ENCODE assay signal across 17 cellular contexts in genomic region chr10:31728698-31729224, GRCh38.
DNase-seq lines count a peak whose midpoint lies in the region; ATAC-seq and TF ChIP-seq lines count a peak whose summit lies in the region.
"Had no signal": no experiment of that assay in that cellular context is flagged by ENCODE, and none has a peak within 500 bp of the region (broad histone marks: within the 10 kb centered on the region; RNA-seq: fewer than 3 reads in every experiment).

No MANE protein-coding gene starts in this region.

- H3K4me1 Mint-ChIP-seq in neural crest cell = peaks cover 20% of the 10 kb centered on the region

- ATAC-seq in activated CD4-positive, CD25-positive, alpha-beta regulatory T cell treated with anti-CD3 and anti-CD28 coated beads, Interleukin-2, amount 50 U/mL, for 24 hours = no peak

- H3K27me3 ChIP-seq in HUES48 (ENCODE audit: control insufficient read depth, insufficient read depth, low read length) (no peaks in the 10 kb centered on the region), tibial nerve (no peaks in the 10 kb centered on the region)

- no peak for TF ChIP-seq EP300 in tibial nerve (IDR thresholded peaks at IDR 0.05)

- H3K9me3 Mint-ChIP-seq in neural crest cell = peaks cover 13% of the 10 kb centered on the region

- H3K9ac ChIP-seq in HUES48 (ENCODE audit: low read depth, low read length) = no peak overlapping the region

- H3K36me3 Mint-ChIP-seq in neural crest cell (ENCODE audit: low read depth) = peaks cover 12% of the 10 kb centered on the region

- no peak for TF ChIP-seq POLR2A in tibial nerve (IDR thresholded peaks at IDR 0.05)

- WGBS in tibial nerve, 2 donors = 50 to 63% methylated on average over 2 of the region's 2 CpGs

- H3K27ac ChIP-seq in HUES48 (ENCODE audit: low read depth, low read length) (peak overlapping the region; percentile 82), tibial nerve (no peak overlapping the region)
- H3K27ac ChIP-seq: C4-2B, PC-9 had no signal

- TF ChIP-seq CTCF in neural crest cell (conservative IDR thresholded peaks at IDR 0.05) = no peak
- TF ChIP-seq CTCF in tibial nerve (IDR thresholded peaks at IDR 0.05) = no peak

- H3K27ac Mint-ChIP-seq in neural crest cell (ENCODE audit: unreplicated experiment) = peak overlapping the region; percentile 52

- peaks cover 9% of the 10 kb centered on the region for H3K4me1 ChIP-seq in HUES48 (ENCODE audit: control insufficient read depth, insufficient read depth, low read length)
- H3K4me1 ChIP-seq in tibial nerve = no peaks in the 10 kb centered on the region

- peaks cover 23% of the 10 kb centered on the region for H3K9me3 ChIP-seq in HUES48 (ENCODE audit: control insufficient read depth, insufficient read depth, low read length)
- peaks cover 0 to 3% (median 0%) of the 10 kb centered on the region in 4 donors for H3K9me3 ChIP-seq in tibial nerve

- no peaks in the 10 kb centered on the region for H3K36me3 ChIP-seq in HUES48 (ENCODE audit: control insufficient read depth, insufficient read depth, low read length)
- H3K36me3 ChIP-seq in tibial nerve = no peaks in the 10 kb centered on the region

- H3K4me3 Mint-ChIP-seq in neural crest cell = no peak overlapping the region

- no peak overlapping the region for H3K4me3 ChIP-seq in HUES48 (ENCODE audit: low read depth, low read length)
- H3K4me3 ChIP-seq in tibial nerve = no peak overlapping the region
- H3K4me3 ChIP-seq: PC-9 had no signal

- H3K27me3 Mint-ChIP-seq in neural crest cell (ENCODE audit: low read depth) = no peaks in the 10 kb centered on the region

- DNase-seq in NCI-H69 (lab: John Stamatoyannopoulos, UW) (peak; percentile 58), dermis blood vessel endothelial cell (peak; percentile 11), neural crest cell (ENCODE audit: low read depth, low spot score) (no peak), tibial nerve (ENCODE audit: low spot score in 2 of 2) (no peak), COLO668 (lab: John Stamatoyannopoulos, UW; ENCODE audit: unreplicated experiment) (no peak)
- DNase-seq: EL, H7, KBM-7, MV-4-11, NCI-H146, NCI-H2227 treated with DMSO at 0.1 percent for 48 hours, NCI-H524, PC-9, SW 1271 had no signal

Comparison
In these comparisons a context has a peak if more than half of its experiments do, and no peak if none do; other contexts are left out.
1. DNase-seq: peak in NCI-H69 (single experiment) and dermis blood vessel endothelial cell (single experiment); none in neural crest cell (single experiment), tibial nerve (0 of 2) and COLO668 (single experiment).